Comparison of ENCODE assay signal across 1 cellular context in the genomic region with DNA sequence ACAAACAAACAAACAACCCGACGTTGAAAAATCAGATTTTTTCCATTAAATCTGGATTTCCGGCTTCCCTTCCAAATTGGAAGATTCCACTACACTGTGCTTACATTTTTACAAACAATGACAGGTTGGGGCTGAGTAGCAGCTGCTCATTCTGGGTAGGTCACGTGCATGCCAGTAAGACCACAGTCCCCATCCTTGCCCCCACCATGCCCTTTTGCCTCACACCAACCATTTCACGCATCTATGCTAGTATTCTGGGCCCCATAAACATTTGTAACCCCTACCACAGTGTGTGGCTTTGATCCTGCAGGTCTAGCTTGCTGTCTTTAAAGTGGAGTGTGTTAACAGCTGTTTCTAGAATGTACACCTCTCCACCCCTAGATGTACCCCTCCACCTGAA.
TF ChIP-seq lines count a peak whose summit lies in the region.

No MANE protein-coding gene starts in this region.

TF ChIP-seq in neural cell, 6 proteins besides CTCF, POLR2A, EP300 and RAD21:
- TF ChIP-seq EZH2 (IDR thresholded peaks at IDR 0.05; ENCODE audit: borderline replicate concordance, insufficient read depth, low read length, poor library complexity, severe bottlenecking): no peak
- no peak for TF ChIP-seq MXI1 (conservative IDR thresholded peaks at IDR 0.05; ENCODE audit: poor library complexity, severe bottlenecking)
- no peak for TF ChIP-seq SMC3 (conservative IDR thresholded peaks at IDR 0.05; ENCODE audit: poor library complexity)
- no peak for TF ChIP-seq TAF1 (IDR thresholded peaks at IDR 0.05; ENCODE audit: low read depth)
- TF ChIP-seq POLR2AphosphoS5 (IDR thresholded peaks at IDR 0.05): no peak
- TF ChIP-seq, protein P1, sequence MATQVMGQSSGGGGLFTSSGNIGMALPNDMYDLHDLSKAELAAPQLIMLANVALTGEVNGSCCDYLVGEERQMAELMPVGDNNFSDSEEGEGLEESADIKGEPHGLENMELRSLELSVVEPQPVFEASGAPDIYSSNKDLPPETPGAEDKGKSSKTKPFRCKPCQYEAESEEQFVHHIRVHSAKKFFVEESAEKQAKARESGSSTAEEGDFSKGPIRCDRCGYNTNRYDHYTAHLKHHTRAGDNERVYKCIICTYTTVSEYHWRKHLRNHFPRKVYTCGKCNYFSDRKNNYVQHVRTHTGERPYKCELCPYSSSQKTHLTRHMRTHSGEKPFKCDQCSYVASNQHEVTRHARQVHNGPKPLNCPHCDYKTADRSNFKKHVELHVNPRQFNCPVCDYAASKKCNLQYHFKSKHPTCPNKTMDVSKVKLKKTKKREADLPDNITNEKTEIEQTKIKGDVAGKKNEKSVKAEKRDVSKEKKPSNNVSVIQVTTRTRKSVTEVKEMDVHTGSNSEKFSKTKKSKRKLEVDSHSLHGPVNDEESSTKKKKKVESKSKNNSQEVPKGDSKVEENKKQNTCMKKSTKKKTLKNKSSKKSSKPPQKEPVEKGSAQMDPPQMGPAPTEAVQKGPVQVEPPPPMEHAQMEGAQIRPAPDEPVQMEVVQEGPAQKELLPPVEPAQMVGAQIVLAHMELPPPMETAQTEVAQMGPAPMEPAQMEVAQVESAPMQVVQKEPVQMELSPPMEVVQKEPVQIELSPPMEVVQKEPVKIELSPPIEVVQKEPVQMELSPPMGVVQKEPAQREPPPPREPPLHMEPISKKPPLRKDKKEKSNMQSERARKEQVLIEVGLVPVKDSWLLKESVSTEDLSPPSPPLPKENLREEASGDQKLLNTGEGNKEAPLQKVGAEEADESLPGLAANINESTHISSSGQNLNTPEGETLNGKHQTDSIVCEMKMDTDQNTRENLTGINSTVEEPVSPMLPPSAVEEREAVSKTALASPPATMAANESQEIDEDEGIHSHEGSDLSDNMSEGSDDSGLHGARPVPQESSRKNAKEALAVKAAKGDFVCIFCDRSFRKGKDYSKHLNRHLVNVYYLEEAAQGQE (IDR thresholded peaks at IDR 0.05; ENCODE audit: borderline replicate concordance): no peak
